15 cellular contexts compared by ENCODE assay signal in the genomic region with DNA sequence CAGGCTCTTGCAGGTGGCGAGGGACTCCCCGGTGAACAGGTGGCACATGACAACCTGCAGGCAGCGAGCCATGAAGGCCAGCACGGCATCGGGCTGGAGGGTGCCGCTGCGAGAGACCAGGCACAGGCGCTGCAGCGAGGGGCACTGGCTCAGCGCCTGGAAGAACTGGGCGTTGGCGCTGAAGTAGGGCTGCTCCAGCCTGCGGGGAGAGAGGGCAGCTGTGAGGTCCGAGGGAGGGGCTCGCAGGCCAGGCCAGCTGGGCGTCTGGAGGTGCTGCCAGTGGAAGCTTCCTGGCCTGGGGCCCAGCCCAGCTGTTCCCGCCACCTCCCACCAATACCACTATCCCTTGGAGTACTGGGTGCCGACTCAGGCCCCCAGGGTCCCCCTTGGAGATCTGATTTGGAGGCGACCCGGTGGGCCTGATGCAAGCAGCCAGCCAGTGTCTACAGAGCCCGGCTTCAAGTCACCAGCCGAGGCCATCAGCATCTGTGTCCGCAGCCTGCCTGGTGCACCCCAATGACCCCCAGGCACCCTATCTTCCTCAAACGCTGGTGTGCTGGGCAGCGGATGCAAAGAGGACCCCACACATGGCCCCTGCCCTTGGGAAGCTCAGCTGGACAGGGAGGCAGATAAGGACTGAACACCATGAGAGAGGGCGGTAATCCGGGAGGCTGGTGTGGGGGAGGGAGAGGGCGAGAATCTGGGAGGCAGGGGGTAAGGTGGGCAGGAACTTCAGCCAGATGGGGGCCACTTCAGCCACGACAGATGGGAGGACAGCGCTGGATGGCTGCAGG. TPM values are rescaled to one million over a fixed set of nuclear protein-coding genes. Genes with fewer than 3 reads are reported as not detected.
DNase-seq lines count a peak whose midpoint lies in the region; ATAC-seq and TF ChIP-seq lines count a peak whose summit lies in the region.
"Had no signal": no experiment of that assay in that cellular context is flagged by ENCODE, and none has a peak within 500 bp of the region (broad histone marks: within the 10 kb centered on the region; RNA-seq: fewer than 3 reads in every experiment).

No MANE protein-coding gene starts in this region.

- no peaks in the 10 kb centered on the region for H3K9me3 Mint-ChIP-seq in chondrocyte (ENCODE audit: low read depth)
- H3K9me3 Mint-ChIP-seq: natural killer cell had no signal

- no peak overlapping the region for H3K4me3 ChIP-seq in upper lobe of right lung
- H3K4me3 ChIP-seq: right lobe of liver, suprapubic skin had no signal

- H3K27me3 ChIP-seq in upper lobe of right lung = no peaks in the 10 kb centered on the region
- H3K27me3 ChIP-seq: right lobe of liver, suprapubic skin had no signal

- H3K36me3 ChIP-seq in upper lobe of right lung = no peaks in the 10 kb centered on the region
- H3K36me3 ChIP-seq: right lobe of liver had no signal

- H3K27me3 Mint-ChIP-seq in chondrocyte (ENCODE audit: low read depth) = no peaks in the 10 kb centered on the region
- H3K27me3 Mint-ChIP-seq: activated naive CD8-positive, alpha-beta T cell had no signal

- intact Hi-C loops in left ventricle myocardium superior (cut with micrococcal nuclease) = loop anchor here (10.0 kb wide), 1 partner anchor 213 kb away; no protein-coding TSS in a partner anchor
- intact Hi-C loops in upper lobe of right lung (cut with DNase I) = no loop called here

- H3K36me3 Mint-ChIP-seq in chondrocyte (ENCODE audit: low read depth) = peaks cover 2% of the 10 kb centered on the region
- H3K36me3 Mint-ChIP-seq: activated naive CD8-positive, alpha-beta T cell; natural killer cell had no signal

- H3K9me3 ChIP-seq in upper lobe of right lung = no peaks in the 10 kb centered on the region
- H3K9me3 ChIP-seq: right lobe of liver, suprapubic skin had no signal

- TF ChIP-seq CTCF in upper lobe of right lung (IDR thresholded peaks at IDR 0.05) (no peak), chondrocyte (IDR thresholded peaks at IDR 0.05) (no peak)

- H3K27ac Mint-ChIP-seq in chondrocyte (ENCODE audit: unreplicated experiment) = no peak overlapping the region
- H3K27ac Mint-ChIP-seq: activated naive CD8-positive, alpha-beta T cell had no signal

- H3K4me3 Mint-ChIP-seq in chondrocyte (ENCODE audit: unreplicated experiment) = no peak overlapping the region
- H3K4me3 Mint-ChIP-seq: activated naive CD8-positive, alpha-beta T cell; natural killer cell had no signal

- H3K4me1 Mint-ChIP-seq in chondrocyte (ENCODE audit: low read depth) = peaks cover 44% of the 10 kb centered on the region

- H3K27ac ChIP-seq in upper lobe of right lung = no peak overlapping the region
- H3K27ac ChIP-seq: right lobe of liver, suprapubic skin had no signal

- DNase-seq in NCI-H82 (lab: John Stamatoyannopoulos, UW) (peak; percentile 54), NCI-H82 treated with DMSO at 0.1 percent for 48 hours (lab: John Stamatoyannopoulos, UW; ENCODE audit: unreplicated experiment) (no peak), NCI-H524 treated with DMSO at 0.1 percent for 48 hours (lab: John Stamatoyannopoulos, UW) (peak; percentile 43), left ventricle myocardium superior (peak; percentile 55), upper lobe of right lung (peak; percentile 76), chondrocyte (ENCODE audit: low spot score) (no peak), T-helper 2 cell (no peak)
- no peak for DNase-seq in stimulated activated naive CD8-positive, alpha-beta T cell treated with anti-CD3 and anti-CD28 coated beads, Interleukin-15, Interleukin-2, amounts not matched to agents 100 U/mL and 50 U/mL, for 24 hours
- DNase-seq: 8988T, Calu3, cerebellar nuclear complex, natural killer cell, right lobe of liver had no signal

- H3K4me1 ChIP-seq in upper lobe of right lung = peaks cover 21% of the 10 kb centered on the region

- ATAC-seq in left ventricle myocardium superior = peak; percentile 4
- peak; percentile 26 for ATAC-seq in upper lobe of right lung
- ATAC-seq in stimulated activated naive CD8-positive, alpha-beta T cell treated with anti-CD3 and anti-CD28 coated beads, Interleukin-15, Interleukin-2, amounts not matched to agents 100 U/mL and 50 U/mL, for 24 hours = no peak
- ATAC-seq: natural killer cell, right lobe of liver had no signal

RNA-seq across cellular contexts. Expression of gene FBXL18, which starts 22.2 kb away (rescaled TPM):
- 6.7 TPM for total RNA-seq in left ventricle myocardium superior
- total RNA-seq in upper lobe of right lung = 8.1 TPM
- total RNA-seq in chondrocyte = 18.0 to 18.8 TPM (median 18.6 TPM) in 3 replicates

RNA-seq across cellular contexts. Expression of gene ACTB, which starts 39.0 kb away (rescaled TPM):
- total RNA-seq in left ventricle myocardium superior (724 TPM), upper lobe of right lung (3,962 TPM), chondrocyte (3,228 to 5,289 TPM (median 5,211 TPM) in 3 replicates)

Comparison
In these comparisons a context has a peak if more than half of its experiments do, and no peak if none do; other contexts are left out.
1. DNase-seq: peak in NCI-H82 (single experiment), NCI-H524 treated with DMSO at 0.1 percent for 48 hours (single experiment), left ventricle myocardium superior (single experiment) and upper lobe of right lung (single experiment); none in NCI-H82 treated with DMSO at 0.1 percent for 48 hours (single experiment), stimulated activated naive CD8-positive, alpha-beta T cell treated with anti-CD3 and anti-CD28 coated beads, Interleukin-15, Interleukin-2, amounts not matched to agents 100 U/mL and 50 U/mL, for 24 hours (single experiment), chondrocyte (single experiment) and T-helper 2 cell (0 of 5).